Comparison of ENCODE assay signal across 8 cellular contexts in genomic region chr12:14845350-14845750, GRCh38. TPM values are rescaled to one million over a fixed set of nuclear protein-coding genes. Genes with fewer than 3 reads are reported as not detected.
A peak's percentile ranks its signal among the peaks of the same experiment; 100 is the strongest.
DNase-seq lines count a peak whose midpoint lies in the region; ATAC-seq and TF ChIP-seq lines count a peak whose summit lies in the region.

No MANE protein-coding gene starts in this region.

- no peak overlapping the region for H2BK12ac ChIP-seq in H9 (ENCODE audit: insufficient read length, low read depth, low read length)

- no peaks in the 10 kb centered on the region for H3K9me3 Mint-ChIP-seq in H9
- no peaks in the 10 kb centered on the region for H3K9me3 Mint-ChIP-seq in activated T-cell treated with anti-CD3 and anti-CD28 coated beads, Interleukin-2, amount 50 U/mL, for 72 hours

- no peak overlapping the region for H3K18ac ChIP-seq in H9 (ENCODE audit: insufficient read length, low read depth, low read length)

- DNase-seq in DMS153 (lab: John Stamatoyannopoulos, UW): peak; percentile 3
- no peak for DNase-seq in H9
- peak; percentile 55 for DNase-seq in NCI-H69 (lab: John Stamatoyannopoulos, UW)
- DNase-seq in activated T-cell treated with anti-CD3 and anti-CD28 coated beads, Interleukin-2, amount 50 U/mL, for 72 hours: peak; percentile 21
- DNase-seq in foreskin keratinocyte: peak in 1 of 2 donors; percentile 44
- DNase-seq in cortex of kidney (lab: John Stamatoyannopoulos, UW): no peak

- H3K79me1 ChIP-seq in H9 (ENCODE audit: insufficient read depth, low read depth, low read length, poor library complexity, severe bottlenecking): no peaks in the 10 kb centered on the region

- H4K20me1 ChIP-seq in H9 (ENCODE audit: control insufficient read depth, insufficient read depth, insufficient read length): no peaks in the 10 kb centered on the region

- WGBS in H9 (ENCODE audit: extremely low coverage, insufficient read length, low lambda C conversion rate): no CpG with 5 or more reads among the region's 3 CpGs

- ATAC-seq in activated T-cell treated with anti-CD3 and anti-CD28 coated beads, Interleukin-2, amount 50 U/mL, for 72 hours (replicated peaks in 1 of 2): peak; percentile 37 to 53
- ATAC-seq in foreskin keratinocyte (peak; percentile 61), GM21825 (IDR thresholded peaks at IDR 0.05; ENCODE audit: unreplicated experiment) (no peak)

- H3K4me1 Mint-ChIP-seq in H9: peaks cover 2 to 3% of the 10 kb centered on the region in 2 experiments; a peak in 1 of 4 replicates
- peaks cover 11% of the 10 kb centered on the region for H3K4me1 Mint-ChIP-seq in activated T-cell treated with anti-CD3 and anti-CD28 coated beads, Interleukin-2, amount 50 U/mL, for 72 hours (ENCODE audit: low read depth)

- no peak overlapping the region for H3K4ac ChIP-seq in H9 (ENCODE audit: low read depth, low read length)

- H3K4me3 Mint-ChIP-seq in H9: no peak overlapping the region
- peak overlapping the region; percentile 9 to 60 for H3K4me3 Mint-ChIP-seq in activated T-cell treated with anti-CD3 and anti-CD28 coated beads, Interleukin-2, amount 50 U/mL, for 72 hours

- no peaks in the 10 kb centered on the region for H3K36me3 ChIP-seq in neutrophil

- H2BK15ac ChIP-seq in H9 (ENCODE audit: low read depth, low read length): no peak overlapping the region

- no peak overlapping the region for H3K56ac ChIP-seq in H9 (ENCODE audit: insufficient read length, low read depth, low read length)

- H4K91ac ChIP-seq in H9 (ENCODE audit: insufficient read length, low read depth, low read length): no peak overlapping the region

- H3T11ph ChIP-seq in H9 (ENCODE audit: low read length): no peak overlapping the region

- no peak overlapping the region for H2BK5ac ChIP-seq in H9 (ENCODE audit: insufficient read length, low read length)

- H3K4me3 ChIP-seq in neutrophil (ENCODE audit: low read depth in 1 of 2, low read length in 1 of 2): no peak overlapping the region

- no peak overlapping the region for H4K8ac ChIP-seq in H9 (replicated peaks; ENCODE audit: insufficient read length, low read depth, low read length)

- H3K4me2 ChIP-seq in H9 (ENCODE audit: insufficient read depth, insufficient read length, low read length): no peak overlapping the region

- H4K5ac ChIP-seq in H9 (ENCODE audit: insufficient read length, low read depth, low read length): no peak overlapping the region

- no peaks in the 10 kb centered on the region for H3K23me2 ChIP-seq in H9 (ENCODE audit: insufficient read length, low read depth, low read length, poor library complexity, severe bottlenecking)

- H2BK20ac ChIP-seq in H9 (ENCODE audit: low read depth, low read length, poor library complexity, severe bottlenecking): no peak overlapping the region

- no peak overlapping the region for H3K27ac Mint-ChIP-seq in H9
- no peak overlapping the region for H3K27ac Mint-ChIP-seq in activated T-cell treated with anti-CD3 and anti-CD28 coated beads, Interleukin-2, amount 50 U/mL, for 72 hours

- H2BK120ac ChIP-seq in H9 (ENCODE audit: low read depth, low read length, poor library complexity, severe bottlenecking): no peak overlapping the region

- no peaks in the 10 kb centered on the region for H3K36me3 Mint-ChIP-seq in H9 (ENCODE audit: insufficient read depth in 1 of 3, low read depth in 3 of 3)
- H3K36me3 Mint-ChIP-seq in activated T-cell treated with anti-CD3 and anti-CD28 coated beads, Interleukin-2, amount 50 U/mL, for 72 hours (ENCODE audit: insufficient read depth in 2 of 2): no peaks in the 10 kb centered on the region

- H3K9me3 ChIP-seq in H9 (ENCODE audit: control insufficient read depth, low read depth, low read length) (no peaks in the 10 kb centered on the region), neutrophil (no peaks in the 10 kb centered on the region)

- H3K79me2 ChIP-seq in H9 (ENCODE audit: insufficient read depth, low read length): no peaks in the 10 kb centered on the region

- no peak overlapping the region for H3K9ac ChIP-seq in H9 (ENCODE audit: extremely low read depth, insufficient read length, low read length)

- no peaks in the 10 kb centered on the region for H3K4me1 ChIP-seq in H9 (ENCODE audit: insufficient read depth, low read length)
- H3K4me1 ChIP-seq in foreskin keratinocyte: peaks cover 9% of the 10 kb centered on the region
- H3K4me1 ChIP-seq in neutrophil (ENCODE audit: control insufficient read depth in 1 of 2, insufficient read depth in 1 of 2, low read depth in 1 of 2, low read length in 1 of 2): no peaks in the 10 kb centered on the region

- no peak overlapping the region for H2AFZ ChIP-seq in H9 (ENCODE audit: low read length)

- no peaks in the 10 kb centered on the region for H3K27me3 Mint-ChIP-seq in H9 (ENCODE audit: low read depth)
- peaks cover 6% of the 10 kb centered on the region for H3K27me3 Mint-ChIP-seq in activated T-cell treated with anti-CD3 and anti-CD28 coated beads, Interleukin-2, amount 50 U/mL, for 72 hours (ENCODE audit: low read depth)

- H3K23ac ChIP-seq in H9 (ENCODE audit: insufficient read length, low read depth, low read length): no peak overlapping the region

- TF ChIP-seq CTCF in H9 (conservative IDR thresholded peaks at IDR 0.05) (peak; percentile 82), foreskin keratinocyte (conservative IDR thresholded peaks at IDR 0.05) (peak; percentile 84), neutrophil (IDR thresholded peaks at IDR 0.05) (peak; percentile 72)

- H3K14ac ChIP-seq in H9 (ENCODE audit: insufficient read depth, low read length): no peak overlapping the region

- no peak overlapping the region for H2AK5ac ChIP-seq in H9 (ENCODE audit: insufficient read length, low read length)

- H3K27me3 ChIP-seq in H9 (ENCODE audit: insufficient read depth, low read length): no peaks in the 10 kb centered on the region; the same call in 1 of the 2 replicates
- no peaks in the 10 kb centered on the region for H3K27me3 ChIP-seq in foreskin keratinocyte
- H3K27me3 ChIP-seq in neutrophil: peaks cover 11% of the 10 kb centered on the region

- no peak overlapping the region for H3K27ac ChIP-seq in H9 (ENCODE audit: insufficient read length, low read depth, low read length)
- no peak overlapping the region for H3K27ac ChIP-seq in foreskin keratinocyte
- H3K27ac ChIP-seq in neutrophil: no peak overlapping the region

RNA-seq across cellular contexts. Expression of gene ART4, which starts 2.0 kb away (rescaled TPM):
- total RNA-seq in H9 (2021) (not detected in 2 replicates), foreskin keratinocyte (not detected in 2 replicates)
- not detected for total RNA-seq in activated T-cell treated with anti-CD3 and anti-CD28 coated beads, Interleukin-2, amount 50 U/mL, for 72 hours
- polyA plus RNA-seq in foreskin keratinocyte: not detected in 2 replicates

RNA-seq across cellular contexts. Expression of gene SMCO3, which starts 31.4 kb away (rescaled TPM):
- total RNA-seq in H9 (2021) (not detected in 2 replicates), foreskin keratinocyte (not detected in 2 replicates)
- not detected for total RNA-seq in activated T-cell treated with anti-CD3 and anti-CD28 coated beads, Interleukin-2, amount 50 U/mL, for 72 hours
- not detected in 2 replicates for polyA plus RNA-seq in foreskin keratinocyte

RNA-seq across cellular contexts. Expression of gene MGP, which starts 40.3 kb away (rescaled TPM):
- total RNA-seq in H9 (2021) (not detected in 2 replicates), foreskin keratinocyte (0.44 TPM in 1 of 2 replicates, not detected in the other)
- under 1 TPM in 1 of 2 donors, not detected in 1; 0.67 TPM for total RNA-seq in activated T-cell treated with anti-CD3 and anti-CD28 coated beads, Interleukin-2, amount 50 U/mL, for 72 hours
- polyA plus RNA-seq in foreskin keratinocyte: 0.20 TPM in 1 of 2 replicates, not detected in the other

RNA-seq across cellular contexts. Expression of gene C12orf60, which starts 41.9 kb away (rescaled TPM):
- total RNA-seq in H9 (2021) (1.6 and 1.9 TPM in 2 replicates), foreskin keratinocyte (1.8 and 1.9 TPM in 2 replicates)
- 1 to 10 TPM; 2.4 to 5.1 TPM for total RNA-seq in activated T-cell treated with anti-CD3 and anti-CD28 coated beads, Interleukin-2, amount 50 U/mL, for 72 hours
- 1.9 and 2.0 TPM in 2 replicates for polyA plus RNA-seq in foreskin keratinocyte

RNA-seq across cellular contexts. Expression of gene WBP11, which starts 42.1 kb away (rescaled TPM):
- total RNA-seq in H9 (2021): 108 TPM in 2 replicates
- 100 to 1,000 TPM; 104 to 111 TPM for total RNA-seq in activated T-cell treated with anti-CD3 and anti-CD28 coated beads, Interleukin-2, amount 50 U/mL, for 72 hours
- 37.3 and 42.6 TPM in 2 replicates for total RNA-seq in foreskin keratinocyte
- polyA plus RNA-seq in foreskin keratinocyte: 22.2 and 28.7 TPM in 2 replicates

Comparison
In these comparisons a context has a peak if more than half of its experiments do, and no peak if none do; other contexts are left out.
1. DNase-seq: peak in DMS153 (single experiment), NCI-H69 (single experiment) and activated T-cell treated with anti-CD3 and anti-CD28 coated beads, Interleukin-2, amount 50 U/mL, for 72 hours (2 of 2); none in H9 (single experiment) and cortex of kidney (single experiment).
2. H3K4me3 Mint-ChIP-seq: peak in activated T-cell treated with anti-CD3 and anti-CD28 coated beads, Interleukin-2, amount 50 U/mL, for 72 hours (2 of 2); none in H9 (0 of 2).
3. Peak in every context shown above with its lines, with median percentiles within 50 percentile points of each other: CTCF ChIP-seq.